In the genomic region with DNA sequence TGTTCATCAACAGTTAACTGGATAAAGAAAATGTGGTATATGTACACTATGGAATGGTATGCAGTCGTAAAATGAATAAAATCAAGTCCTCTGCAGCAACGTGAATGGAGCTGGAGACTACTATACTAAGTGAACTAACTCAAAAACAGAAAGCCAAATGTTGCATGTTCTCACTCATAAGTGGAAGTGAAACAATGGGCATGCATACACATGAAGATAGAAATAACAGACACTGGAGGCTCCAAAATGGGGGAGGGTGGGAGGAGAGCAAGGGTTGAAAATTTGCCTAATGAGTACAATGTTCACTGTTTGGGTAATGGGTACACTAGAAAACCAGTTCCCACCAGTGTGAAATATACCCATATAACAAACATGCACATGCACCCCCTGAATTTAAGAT, we compare ENCODE assay signal across 20 cellular contexts.
DNase-seq lines count a peak whose midpoint lies in the region; ATAC-seq lines count a peak whose summit lies in the region.
"Had no signal": no experiment of that assay in that cellular context is flagged by ENCODE, and none has a peak within 500 bp of the region (broad histone marks: within the 10 kb centered on the region; RNA-seq: fewer than 3 reads in every experiment).

No MANE protein-coding gene starts in this region.

- ATAC-seq in GM18498 (IDR thresholded peaks at IDR 0.05; ENCODE audit: unreplicated experiment) (peak; percentile 81), GM19023 (IDR thresholded peaks at IDR 0.05; ENCODE audit: unreplicated experiment) (peak; percentile 69), HG02623 (IDR thresholded peaks at IDR 0.05; ENCODE audit: unreplicated experiment) (peak; percentile 73), HG03439 (IDR thresholded peaks at IDR 0.05; ENCODE audit: unreplicated experiment) (peak; percentile 69), GM21526 (IDR thresholded peaks at IDR 0.05; ENCODE audit: low FRiP score, unreplicated experiment) (no peak)
- ATAC-seq: mucosa of descending colon; Right ventricle myocardium inferior; stimulated activated memory B cell treated with anti-CD40 and anti-IgM and Interleukin-4, amounts not matched to agents 10 μg/mL and 1 μg/mL and 100 μg/mL, for 72 hours had no signal

- no peak for DNase-seq in KG1 (lab: John Stamatoyannopoulos, UW)
- no peak for DNase-seq in NCI-H1930 (lab: John Stamatoyannopoulos, UW)
- no peak for DNase-seq in NCI-H2196 (lab: John Stamatoyannopoulos, UW; ENCODE audit: unreplicated experiment)
- DNase-seq: activated naive CD4-positive, alpha-beta T cell treated with anti-CD3 and anti-CD28 coated beads, Interleukin-2, amount 50 U/mL, for 16 hours; activated T-cell treated with anti-CD3 and anti-CD28 coated beads, Interleukin-2, amount 50 U/mL, for 48 hours; aorta; Calu3; central memory CD4-positive, alpha-beta T cell; mucosa of descending colon; NCI-H1105; NCI-H2081 treated with DMSO at 0.1 percent for 48 hours; NK-92 treated with Interleukin-12 subunit alpha and Interleukin-12 subunit beta, amount 100 ng/mL, for 24 hours; SW 1271 had no signal
